In genomic region chr1:99228153-99228552, GRCh38 we compare ENCODE assay signal across 22 cellular contexts. TPM values are rescaled to one million over a fixed set of nuclear protein-coding genes. Genes with fewer than 3 reads are reported as not detected.
DNase-seq lines count a peak whose midpoint lies in the region; ATAC-seq and TF ChIP-seq lines count a peak whose summit lies in the region.
"Had no signal": no experiment of that assay in that cellular context is flagged by ENCODE, and none has a peak within 500 bp of the region (broad histone marks: within the 10 kb centered on the region; RNA-seq: fewer than 3 reads in every experiment).

No MANE protein-coding gene starts in this region.

- no peaks in the 10 kb centered on the region for H3K9me3 Mint-ChIP-seq in activated T-cell treated with anti-CD3 and anti-CD28 coated beads, Interleukin-2, amount 50 U/mL, for 72 hours
- H3K9me3 Mint-ChIP-seq in mesothelial cell of epicardium = peaks cover 6% of the 10 kb centered on the region
- H3K9me3 Mint-ChIP-seq: activated T-helper 17 cell treated with anti-CD3 and anti-CD28 coated beads, Interleukin-2, amount 50 U/mL, for 72 hours; T-helper 1 cell treated with Interleukin-12 subunit alpha and Interleukin-12 subunit beta and Interleukin-4 antibody, amounts not matched to agents 30 μg/mL and 1 μg/mL, for 36 hours; WTC11 had no signal

- no peak overlapping the region for H3K4me3 Mint-ChIP-seq in activated T-cell treated with anti-CD3 and anti-CD28 coated beads, Interleukin-2, amount 50 U/mL, for 72 hours
- no peak overlapping the region for H3K4me3 Mint-ChIP-seq in mesothelial cell of epicardium
- H3K4me3 Mint-ChIP-seq: activated CD8-positive, alpha-beta T cell treated with anti-CD3 and anti-CD28 coated beads, Interleukin-2, amount 10 ng/mL, durations not matched to agents 7 days and 5 days; activated T-helper 17 cell treated with anti-CD3 and anti-CD28 coated beads, Interleukin-2, amount 50 U/mL, for 72 hours; naive thymus-derived CD4-positive, alpha-beta T cell; T-helper 1 cell treated with Interleukin-12 subunit alpha and Interleukin-12 subunit beta and Interleukin-4 antibody, amounts not matched to agents 30 μg/mL and 1 μg/mL, for 36 hours; WTC11 had no signal

- peak; percentile 79 for ATAC-seq in GM18498 (IDR thresholded peaks at IDR 0.05; ENCODE audit: unreplicated experiment)
- ATAC-seq in GM19397 (IDR thresholded peaks at IDR 0.05; ENCODE audit: unreplicated experiment) = peak; percentile 63
- ATAC-seq in HG02798 (IDR thresholded peaks at IDR 0.05; ENCODE audit: poor library complexity, unreplicated experiment) = peak; percentile 45
- peak; percentile 85 for ATAC-seq in HG03469 (IDR thresholded peaks at IDR 0.05; ENCODE audit: unreplicated experiment)
- ATAC-seq in activated T-cell treated with anti-CD3 and anti-CD28 coated beads, Interleukin-2, amount 50 U/mL, for 72 hours (replicated peaks in 1 of 2) = no peak
- ATAC-seq: activated CD8-positive, alpha-beta T cell treated with anti-CD3 and anti-CD28 coated beads, Interleukin-2, amount 10 ng/mL, durations not matched to agents 7 days and 5 days; activated T-helper 17 cell treated with anti-CD3 and anti-CD28 coated beads, Interleukin-2, amount 50 U/mL, for 72 hours; naive thymus-derived CD4-positive, alpha-beta T cell; WTC11 had no signal

- H3K27ac Mint-ChIP-seq in activated T-cell treated with anti-CD3 and anti-CD28 coated beads, Interleukin-2, amount 50 U/mL, for 72 hours = no peak overlapping the region
- H3K27ac Mint-ChIP-seq in mesothelial cell of epicardium = no peak overlapping the region
- H3K27ac Mint-ChIP-seq: activated CD8-positive, alpha-beta T cell treated with anti-CD3 and anti-CD28 coated beads, Interleukin-2, amount 10 ng/mL, durations not matched to agents 7 days and 5 days; activated T-helper 17 cell treated with anti-CD3 and anti-CD28 coated beads, Interleukin-2, amount 50 U/mL, for 72 hours; naive thymus-derived CD4-positive, alpha-beta T cell; progenitor cell of endocrine pancreas; T-helper 1 cell treated with Interleukin-12 subunit alpha and Interleukin-12 subunit beta and Interleukin-4 antibody, amounts not matched to agents 30 μg/mL and 1 μg/mL, for 36 hours; WTC11 had no signal

- peaks cover 7% of the 10 kb centered on the region for H3K27me3 Mint-ChIP-seq in activated T-cell treated with anti-CD3 and anti-CD28 coated beads, Interleukin-2, amount 50 U/mL, for 72 hours (ENCODE audit: low read depth)
- H3K27me3 Mint-ChIP-seq in mesothelial cell of epicardium (ENCODE audit: low read depth) = no peaks in the 10 kb centered on the region

- no peak for DNase-seq in GM03348 (ENCODE audit: low spot score)
- DNase-seq in cerebellum (ENCODE audit: low spot score) = no peak
- no peak for DNase-seq in activated T-cell treated with anti-CD3 and anti-CD28 coated beads, Interleukin-2, amount 50 U/mL, for 72 hours
- no peak for DNase-seq in mesothelial cell of epicardium (ENCODE audit: low spot score in 2 of 2, unreplicated experiment in 2 of 2)
- DNase-seq: activated CD8-positive, alpha-beta T cell treated with anti-CD3 and anti-CD28 coated beads, Interleukin-2, amount 10 ng/mL, durations not matched to agents 7 days and 5 days; C1 segment of cervical spinal cord; DMS153; effector CD4-positive, alpha-beta T cell; esophagus squamous epithelium; glutamatergic neuron; naive thymus-derived CD4-positive, alpha-beta T cell; NK-92 treated with Interleukin-12 subunit alpha and Interleukin-12 subunit beta, amount 100 ng/mL, for 24 hours; small intestine; tibial artery had no signal

- TF ChIP-seq CTCF in mesothelial cell of epicardium (IDR thresholded peaks at IDR 0.05; ENCODE audit: unreplicated experiment) = no peak

- no peaks in the 10 kb centered on the region for H3K36me3 Mint-ChIP-seq in activated T-cell treated with anti-CD3 and anti-CD28 coated beads, Interleukin-2, amount 50 U/mL, for 72 hours (ENCODE audit: insufficient read depth in 2 of 2)
- H3K36me3 Mint-ChIP-seq in mesothelial cell of epicardium = no peaks in the 10 kb centered on the region
- H3K36me3 Mint-ChIP-seq: naive thymus-derived CD4-positive, alpha-beta T cell; WTC11 had no signal

- H3K4me1 Mint-ChIP-seq in activated T-cell treated with anti-CD3 and anti-CD28 coated beads, Interleukin-2, amount 50 U/mL, for 72 hours (ENCODE audit: low read depth) = no peaks in the 10 kb centered on the region
- peaks cover 11% of the 10 kb centered on the region for H3K4me1 Mint-ChIP-seq in mesothelial cell of epicardium
- H3K4me1 Mint-ChIP-seq: activated T-helper 17 cell treated with anti-CD3 and anti-CD28 coated beads, Interleukin-2, amount 50 U/mL, for 72 hours; WTC11 had no signal

RNA-seq across cellular contexts. Expression of gene PLPPR4, which starts 36.1 kb away (rescaled TPM):
- total RNA-seq in cerebellum (27.3 TPM), mesothelial cell of epicardium (0.13 to 0.16 TPM (median 0.14 TPM) in 3 replicates)
- total RNA-seq in activated T-cell treated with anti-CD3 and anti-CD28 coated beads, Interleukin-2, amount 50 U/mL, for 72 hours = not detected
- total RNA-seq: activated CD8-positive, alpha-beta T cell treated with anti-CD3 and anti-CD28 coated beads, Interleukin-2, amount 10 ng/mL, durations not matched to agents 7 days and 5 days; activated T-helper 17 cell treated with anti-CD3 and anti-CD28 coated beads, Interleukin-2, amount 50 U/mL, for 72 hours; naive thymus-derived CD4-positive, alpha-beta T cell had no signal

Comparison
In these comparisons a context has a peak if more than half of its experiments do, and no peak if none do; other contexts are left out.
1. ATAC-seq: peak in GM18498 (single experiment), GM19397 (single experiment), HG02798 (single experiment) and HG03469 (single experiment); none in activated T-cell treated with anti-CD3 and anti-CD28 coated beads, Interleukin-2, amount 50 U/mL, for 72 hours (0 of 2).
2. RNA of gene PLPPR4, which starts 36.1 kb away (total RNA-seq): 27.3 TPM in cerebellum (single experiment); 0.13 to 0.16 TPM in mesothelial cell of epicardium and not detected in activated T-cell treated with anti-CD3 and anti-CD28 coated beads, Interleukin-2, amount 50 U/mL, for 72 hours; every median in the first group is over 10 times any median in the second.